1 cellular context compared by ENCODE assay signal in the genomic region with DNA sequence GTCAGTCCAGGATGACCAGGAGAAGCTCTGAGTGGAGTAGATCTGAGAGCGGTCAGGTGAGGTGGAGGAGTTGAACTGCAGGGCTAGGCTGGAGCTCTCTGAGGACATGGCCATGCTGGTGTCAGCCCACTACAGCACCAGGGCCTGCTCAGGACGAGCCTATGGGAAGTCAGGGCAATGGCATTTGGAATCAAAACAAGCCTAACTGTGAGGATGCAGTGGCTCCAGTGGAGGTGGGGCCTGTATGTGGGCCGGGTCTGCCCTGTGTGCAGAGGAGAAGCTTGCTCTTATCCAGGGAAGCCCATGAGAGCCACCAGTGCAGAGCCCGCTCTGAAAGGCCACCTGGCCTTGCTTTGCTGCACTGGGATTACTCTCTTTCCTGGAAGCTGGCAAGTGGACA.
TF ChIP-seq lines count a peak whose summit lies in the region.

No MANE protein-coding gene starts in this region.

TF ChIP-seq in H1, 55 proteins besides CTCF, POLR2A, EP300 and RAD21:
- TF ChIP-seq SAP30 (IDR thresholded peaks at IDR 0.05; ENCODE audit: insufficient read depth, insufficient replicate concordance, low read length) (no peak), TAF7 (optimal IDR thresholded peaks at IDR 0.05; ENCODE audit: borderline replicate concordance, low read depth, low read length) (no peak), SIN3A (conservative IDR thresholded peaks at IDR 0.05 in 1 of 2, IDR thresholded peaks at IDR 0.05 in 1 of 2; ENCODE audit: low read depth in 1 of 2, low read length in 2 of 2) (no peak), HDAC6 (IDR thresholded peaks at IDR 0.05; ENCODE audit: low read depth, low read length) (no peak), BCL11A (IDR thresholded peaks at IDR 0.05; ENCODE audit: low read depth in 2 of 2, low read length in 2 of 2) (no peak), NANOG (IDR thresholded peaks at IDR 0.05; ENCODE audit: insufficient read depth, low read depth, low read length, poor library complexity, severe bottlenecking) (no peak), BACH1 (IDR thresholded peaks at IDR 0.05; ENCODE audit: low read length) (no peak), TEAD4 (IDR thresholded peaks at IDR 0.05; ENCODE audit: low read depth, low read length) (no peak), SP4 (IDR thresholded peaks at IDR 0.05; ENCODE audit: low read length) (no peak), CHD1 (IDR thresholded peaks at IDR 0.05; ENCODE audit: low read depth, low read length) (no peak), TBP (IDR thresholded peaks at IDR 0.05; ENCODE audit: low read depth, low read length) (no peak), KDM1A (IDR thresholded peaks at IDR 0.05; ENCODE audit: borderline replicate concordance, low read length) (no peak), YY1 (IDR thresholded peaks at IDR 0.05; ENCODE audit: low read depth, low read length) (no peak), CBX5 (IDR thresholded peaks at IDR 0.05; ENCODE audit: low read depth, low read length) (no peak), JUND (IDR thresholded peaks at IDR 0.05; ENCODE audit: low read length) (no peak)
